In genomic region chr2:121192576-121192975, GRCh38 we compare ENCODE assay signal across 20 cellular contexts.
"Had no signal": no experiment of that assay in that cellular context is flagged by ENCODE, and none has a peak within 500 bp of the region (broad histone marks: within the 10 kb centered on the region; RNA-seq: fewer than 3 reads in every experiment).

No MANE protein-coding gene starts in this region.

- H3K36me3 ChIP-seq: MG63 had no signal

- DNase-seq: KBM-7, MG63, NCI-H1092, NCI-H1105 treated with DMSO at 0.1 percent for 48 hours, NCI-H1417 treated with DMSO at 0.1 percent for 48 hours, NCI-H146, NCI-H1694 treated with DMSO at 0.1 percent for 48 hours, NCI-H1930, NCI-H2081, NCI-H2107, NCI-H2227 treated with DMSO at 0.1 percent for 48 hours, NCI-H446, NCI-H510A, NCI-H524 treated with DMSO at 0.1 percent for 48 hours, NCI-H69, NCI-H774, RPMI8226, SHP77, SK-N-SH had no signal

- FAIRE-seq: RCC 7860 had no signal

- H3K27me3 ChIP-seq: MG63 had no signal

- H3K4me3 ChIP-seq: MG63 had no signal
